Comparison of ENCODE assay signal across 15 cellular contexts in genomic region chr9:89666950-89667349, GRCh38.
DNase-seq lines count a peak whose midpoint lies in the region; ATAC-seq and TF ChIP-seq lines count a peak whose summit lies in the region.
"Had no signal": no experiment of that assay in that cellular context is flagged by ENCODE, and none has a peak within 500 bp of the region (broad histone marks: within the 10 kb centered on the region; RNA-seq: fewer than 3 reads in every experiment).

No MANE protein-coding gene starts in this region.

- no peak overlapping the region for H2BK120ac ChIP-seq in trophoblast cell (ENCODE audit: insufficient read depth, low read length, poor library complexity)

- no peak overlapping the region for H2BK5ac ChIP-seq in trophoblast cell (ENCODE audit: low read depth, low read length, poor library complexity)

- H4K12ac ChIP-seq in trophoblast cell (ENCODE audit: low read depth, low read length) = no peak overlapping the region

- peaks cover 27% of the 10 kb centered on the region for H3K79me1 ChIP-seq in trophoblast cell (ENCODE audit: low read length)

- peaks cover 5% of the 10 kb centered on the region for H3K36me3 Mint-ChIP-seq in glutamatergic neuron (ENCODE audit: unreplicated experiment)
- H3K36me3 Mint-ChIP-seq: IgD-negative memory B cell had no signal

- H2AK5ac ChIP-seq in trophoblast cell (ENCODE audit: low read length) = no peak overlapping the region

- H3K36me3 ChIP-seq in heart left ventricle (no peaks in the 10 kb centered on the region), trophoblast cell (ENCODE audit: control insufficient read depth in 1 of 2, insufficient read depth in 2 of 2, low read length in 2 of 2) (no peaks in the 10 kb centered on the region), vagina (no peaks in the 10 kb centered on the region)
- H3K36me3 ChIP-seq: SJCRH30 had no signal

- peaks cover 0 to 16% (median 6%) of the 10 kb centered on the region in 12 donors for H3K4me1 ChIP-seq in heart left ventricle
- H3K4me1 ChIP-seq in trophoblast cell (ENCODE audit: control insufficient read depth in 1 of 2, insufficient read depth in 2 of 2, low read length in 2 of 2) = peaks cover 23 to 37% of the 10 kb centered on the region in 2 experiments
- H3K4me1 ChIP-seq in vagina = peaks cover 32% of the 10 kb centered on the region

- peaks cover 6% of the 10 kb centered on the region for H3K79me2 ChIP-seq in trophoblast cell (ENCODE audit: control insufficient read depth, insufficient read depth, low read length, poor library complexity)

- H3K9ac ChIP-seq in trophoblast cell (ENCODE audit: low read length) = no peak overlapping the region
- H3K9ac ChIP-seq: GM23248 had no signal

- peaks cover 32% of the 10 kb centered on the region for H3K4me1 Mint-ChIP-seq in glutamatergic neuron (ENCODE audit: low read depth, unreplicated experiment)
- H3K4me1 Mint-ChIP-seq: IgD-negative memory B cell had no signal

- H3K23ac ChIP-seq in trophoblast cell (ENCODE audit: low read length) = no peak overlapping the region

- 71 to 74% (median 74%) methylated on average over 6 of the region's 6 CpGs for WGBS in heart left ventricle, 4 donors
- no CpG with 5 or more reads among the region's 6 CpGs for WGBS in trophoblast cell (ENCODE audit: extremely low coverage, insufficient coverage, insufficient read length)

- H3K4me2 ChIP-seq in trophoblast cell (ENCODE audit: low read length) = no peak overlapping the region

- H3K27ac Mint-ChIP-seq in glutamatergic neuron (ENCODE audit: unreplicated experiment) = no peak overlapping the region
- H3K27ac Mint-ChIP-seq: CD4-positive, alpha-beta T cell had no signal

- TF ChIP-seq CTCF in 22Rv1 (IDR thresholded peaks at IDR 0.05) (no peak), C4-2B (conservative IDR thresholded peaks at IDR 0.05) (no peak), heart left ventricle (IDR thresholded peaks at IDR 0.05) (no peak), vagina (IDR thresholded peaks at IDR 0.05) (no peak), glutamatergic neuron (IDR thresholded peaks at IDR 0.05; ENCODE audit: partially characterized antibody, unreplicated experiment) (no peak)

- H3K27me3 ChIP-seq in heart left ventricle = no peaks in the 10 kb centered on the region
- H3K27me3 ChIP-seq in trophoblast cell (ENCODE audit: insufficient read depth, low read length) = no peaks in the 10 kb centered on the region
- H3K27me3 ChIP-seq in vagina = no peaks in the 10 kb centered on the region
- H3K27me3 ChIP-seq: SJCRH30 had no signal

- H2BK12ac ChIP-seq in trophoblast cell (ENCODE audit: low read length) = peak overlapping the region; percentile 67

- ATAC-seq in heart left ventricle = peak; percentile 24 to 78 (median 50)
- no peak for ATAC-seq in GM18511 (IDR thresholded peaks at IDR 0.05; ENCODE audit: unreplicated experiment)
- ATAC-seq: HCT116 had no signal

- H3K4me3 ChIP-seq in heart left ventricle (no peak overlapping the region), trophoblast cell (ENCODE audit: low read depth, low read length) (no peak overlapping the region), vagina (no peak overlapping the region)
- H3K4me3 ChIP-seq: GM23248, SJCRH30 had no signal

- H3K27ac ChIP-seq in 22Rv1 (peak overlapping the region; percentile 97), C4-2B (peak overlapping the region; percentile 89), heart left ventricle (no peak overlapping the region), trophoblast cell (ENCODE audit: low read depth, low read length) (no peak overlapping the region), vagina (no peak overlapping the region)
- H3K27ac ChIP-seq: GM23248, SJCRH30 had no signal

- no peak overlapping the region for H3K4me3 Mint-ChIP-seq in glutamatergic neuron (ENCODE audit: unreplicated experiment)
- H3K4me3 Mint-ChIP-seq: CD4-positive, alpha-beta T cell; IgD-negative memory B cell had no signal

- DNase-seq in heart left ventricle (peak in 1 of 5 donors; percentile 61), trophoblast cell (no peak), vagina (ENCODE audit: extremely low spot score in 2 of 2) (no peak), glutamatergic neuron (no peak)
- DNase-seq: CD4-positive, alpha-beta T cell; GM23248; Kasumi-1; NCI-H1694 treated with DMSO at 0.1 percent for 48 hours; RPMI8226; SJCRH30 had no signal

- H3K4ac ChIP-seq in trophoblast cell (ENCODE audit: low read depth, low read length) = no peak overlapping the region

- no peak overlapping the region for H2AFZ ChIP-seq in trophoblast cell (ENCODE audit: insufficient read depth, low read length, poor library complexity)
- H2AFZ ChIP-seq: GM23248 had no signal

- H3K9me3 ChIP-seq in heart left ventricle (no peaks in the 10 kb centered on the region), trophoblast cell (ENCODE audit: insufficient read depth, low read depth, low read length) (peaks cover 3% of the 10 kb centered on the region), vagina (no peaks in the 10 kb centered on the region)
- H3K9me3 ChIP-seq: SJCRH30 had no signal

- H3K27me3 Mint-ChIP-seq in glutamatergic neuron (ENCODE audit: unreplicated experiment) = peaks cover 10% of the 10 kb centered on the region

- TF ChIP-seq POLR2A in heart left ventricle (IDR thresholded peaks at IDR 0.05) (no peak), vagina (IDR thresholded peaks at IDR 0.05) (no peak)

- no peak overlapping the region for H3K18ac ChIP-seq in trophoblast cell (ENCODE audit: low read length)

- H3K9me3 Mint-ChIP-seq in glutamatergic neuron (ENCODE audit: unreplicated experiment) = peaks cover 15% of the 10 kb centered on the region

- no peak overlapping the region for H3K14ac ChIP-seq in trophoblast cell (ENCODE audit: low read length)

- intact Hi-C loops in heart left ventricle (cut with DNase I) = loop anchor here in 2 of 10 donors (10.0 kb wide), 1 partner anchor 62 kb away; the partner anchor contains the start of gene GADD45G (in 2 of the 2)
- intact Hi-C loops in vagina (cut with DNase I) = no loop called here

- H4K8ac ChIP-seq in trophoblast cell (ENCODE audit: low read depth, low read length) = no peak overlapping the region

- H4K91ac ChIP-seq in trophoblast cell (ENCODE audit: low read depth, low read length) = peak overlapping the region; percentile 60

Comparison
In these comparisons a context has a peak if more than half of its experiments do, and no peak if none do; other contexts are left out.
1. H3K27ac ChIP-seq: peak in 22Rv1 (single experiment) and C4-2B (single experiment); none in heart left ventricle (0 of 12), trophoblast cell (single experiment) and vagina (single experiment).